ENCODE assay signal across 24 cellular contexts in the genomic region with DNA sequence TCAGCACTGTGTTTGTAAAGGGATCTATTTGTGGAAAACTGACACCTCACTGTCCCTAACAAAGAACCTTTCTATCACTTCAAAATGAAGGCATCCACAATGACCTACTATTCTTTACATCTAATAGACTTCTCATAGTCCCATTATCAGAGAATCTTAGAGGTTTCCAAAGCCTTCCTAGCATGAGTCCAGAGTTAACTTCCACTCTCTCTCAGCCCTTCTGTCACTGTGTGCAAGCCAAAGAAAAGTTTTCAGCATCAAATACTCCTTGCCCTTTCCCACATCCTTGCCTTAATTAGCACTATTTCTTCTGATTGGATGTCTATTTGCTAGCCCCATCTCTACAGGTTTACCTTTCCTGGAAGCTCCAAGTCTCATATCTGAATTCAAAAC.
DNase-seq lines count a peak whose midpoint lies in the region; ATAC-seq and TF ChIP-seq lines count a peak whose summit lies in the region.
"Had no signal": no experiment of that assay in that cellular context is flagged by ENCODE, and none has a peak within 500 bp of the region (broad histone marks: within the 10 kb centered on the region; RNA-seq: fewer than 3 reads in every experiment).

No MANE protein-coding gene starts in this region.

- DNase-seq in RWPE2 (ENCODE audit: low spot score) (no peak), inferior parietal cortex (ENCODE audit: extremely low spot score) (peak; percentile 55), superior temporal gyrus (ENCODE audit: extremely low spot score) (peak; percentile 73), left lung (no peak), ecto neural progenitor cell (ENCODE audit: low spot score) (no peak)
- DNase-seq: activated CD4-positive, alpha-beta memory T cell treated with anti-CD3 and anti-CD28 coated beads, Interleukin-2, amount 10 ng/mL, durations not matched to agents 7 days and 5 days; activated effector memory CD4-positive, alpha-beta T cell treated with Interleukin-2 at 50 U/mL for 16 hours; activated naive CD8-positive, alpha-beta T cell treated with anti-CD3 and anti-CD28 coated beads for 36 hours; effector memory CD8-positive, alpha-beta T cell; foreskin melanocyte; hippocampal formation; left ventricle myocardium superior; NCI-H187; stimulated activated CD4-positive, alpha-beta T cell treated with anti-CD3 and anti-CD28 coated beads, Interleukin-2, amount 100 ng/mL, for 24 hours; SW 1271 had no signal

- POLR2A ChIA-PET in HEK293 (lab: Yijun Ruan, JAX): no interaction called here

- intact Hi-C loops in left lung (cut with DNase I): no loop called here

- CTCF ChIA-PET in HEK293 (lab: Yijun Ruan, JAX): interaction anchor here (0.7 kb wide), 1 partner anchor 9 kb away, joined by 3 read pairs; no protein-coding TSS in a partner anchor

- H3K9me3 ChIP-seq in HEK293 (ENCODE audit: control insufficient read depth, insufficient read depth, low read depth, low read length) (no peaks in the 10 kb centered on the region), RWPE2 (ENCODE audit: severe bottlenecking) (no peaks in the 10 kb centered on the region), left lung (no peaks in the 10 kb centered on the region)
- H3K9me3 ChIP-seq: esophagus muscularis mucosa, suprapubic skin, vagina had no signal

- TF ChIP-seq CTCF in HEK293 (tag by site-specific recombination; IDR thresholded peaks at IDR 0.05): no peak
- no peak for TF ChIP-seq CTCF in RWPE2 (IDR thresholded peaks at IDR 0.05; ENCODE audit: poor library complexity, severe bottlenecking)
- no peak for TF ChIP-seq CTCF in left lung (IDR thresholded peaks at IDR 0.05)

- no peak overlapping the region; the same call in 1 of the 2 replicates for H3K27ac ChIP-seq in HEK293 (ENCODE audit: extremely low read depth, low read depth, low read length)
- no peak overlapping the region for H3K27ac ChIP-seq in RWPE2 (ENCODE audit: poor library complexity, severe bottlenecking)
- no peak overlapping the region for H3K27ac ChIP-seq in left lung
- H3K27ac ChIP-seq: esophagus muscularis mucosa, HL-60, skin epidermis, suprapubic skin, vagina had no signal

- no peaks in the 10 kb centered on the region for H3K27me3 ChIP-seq in RWPE2 (ENCODE audit: insufficient read depth, poor library complexity, severe bottlenecking)
- no peaks in the 10 kb centered on the region for H3K27me3 ChIP-seq in left lung
- H3K27me3 ChIP-seq: esophagus muscularis mucosa, suprapubic skin, vagina had no signal

- peaks cover 41% of the 10 kb centered on the region for H3K4me1 ChIP-seq in HEK293 (ENCODE audit: control insufficient read depth, insufficient read depth, low read length)
- H3K4me1 ChIP-seq in RWPE2 (ENCODE audit: insufficient read depth, poor library complexity, severe bottlenecking): no peaks in the 10 kb centered on the region
- no peaks in the 10 kb centered on the region for H3K4me1 ChIP-seq in left lung
- H3K4me1 ChIP-seq: esophagus muscularis mucosa, suprapubic skin, vagina had no signal

- H3K4me3 ChIP-seq in HEK293 (ENCODE audit: low read depth, low read length) (no peak overlapping the region), RWPE2 (ENCODE audit: severe bottlenecking) (no peak overlapping the region), left lung (no peak overlapping the region)
- H3K4me3 ChIP-seq: esophagus muscularis mucosa, skin epidermis, suprapubic skin, vagina had no signal

- peak; percentile 21; the same call in 1 of the 3 replicates for ATAC-seq in RWPE2 (ENCODE audit: low read depth)
- ATAC-seq in left lung: no peak
- ATAC-seq in GM19452 (IDR thresholded peaks at IDR 0.05; ENCODE audit: unreplicated experiment): no peak
- ATAC-seq: effector memory CD8-positive, alpha-beta T cell; HCT116; left ventricle myocardium superior; Right ventricle myocardium inferior had no signal

- H3K36me3 ChIP-seq in HEK293 (ENCODE audit: control insufficient read depth in 2 of 2, insufficient read depth in 1 of 2, low read length in 2 of 2) (no peaks in the 10 kb centered on the region), RWPE2 (ENCODE audit: low read depth) (no peaks in the 10 kb centered on the region), left lung (no peaks in the 10 kb centered on the region)
- H3K36me3 ChIP-seq: esophagus muscularis mucosa, suprapubic skin, vagina had no signal

TF ChIP-seq in HEK293, 187 proteins besides CTCF, POLR2A, EP300 and RAD21:
- TF ChIP-seq ZNF571 (tag by site-specific recombination; IDR thresholded peaks at IDR 0.05) (no peak), ZNF24 (tag by site-specific recombination; IDR thresholded peaks at IDR 0.05) (no peak), PRDM1 (tag by site-specific recombination; IDR thresholded peaks at IDR 0.05) (peak; percentile 63), ZNF10 (tag by site-specific recombination; IDR thresholded peaks at IDR 0.05) (no peak), ZNF121 (tag by site-specific recombination; IDR thresholded peaks at IDR 0.05) (no peak), ZNF175 (tag by site-specific recombination; IDR thresholded peaks at IDR 0.05) (no peak)
TF ChIP-seq in HEK293: peak in this region for 1.

Comparison
In these comparisons a context has a peak if more than half of its experiments do, and no peak if none do; other contexts are left out.
1. DNase-seq: peak in inferior parietal cortex (single experiment) and superior temporal gyrus (single experiment); none in RWPE2 (single experiment), left lung (0 of 2) and ecto neural progenitor cell (single experiment).